ENCODE assay signal across 1 cellular context in genomic region chrX:9534686-9535085, GRCh38.
TF ChIP-seq lines count a peak whose summit lies in the region.

No MANE protein-coding gene starts in this region.

TF ChIP-seq in HepG2, 621 proteins besides CTCF, POLR2A, EP300 and RAD21 (continued from another document):
- TF ChIP-seq DR1 (CRISPR knock-in tag; IDR thresholded peaks at IDR 0.05) (no peak), HNRNPK (IDR thresholded peaks at IDR 0.05; ENCODE audit: low read depth, low read length, poor library complexity, severe bottlenecking) (no peak)
TF ChIP-seq in HepG2: peak in this region for 0.
